34 cellular contexts compared by ENCODE assay signal in genomic region chr3:35187908-35188307, GRCh38.
"Had no signal": no experiment of that assay in that cellular context is flagged by ENCODE, and none has a peak within 500 bp of the region (broad histone marks: within the 10 kb centered on the region; RNA-seq: fewer than 3 reads in every experiment).

No MANE protein-coding gene starts in this region.

- ATAC-seq: activated CD8-positive, alpha-beta T cell treated with anti-CD3 and anti-CD28 coated beads for 36 hours; activated T-cell treated with anti-CD3 and anti-CD28 coated beads, Interleukin-2, amount 50 U/mL, for 72 hours; activated T-helper 17 cell treated with anti-CD3 and anti-CD28 coated beads, Interleukin-2, amount 50 U/mL, for 72 hours; PC-3 had no signal

- DNase-seq: activated CD4-positive, alpha-beta T cell treated with anti-CD3 and anti-CD28 coated beads, Interleukin-2, amount 10 ng/mL, durations not matched to agents 24 days and 14 days; activated CD4-positive, alpha-beta T cell treated with anti-CD3 and anti-CD28 coated beads, Interleukin-2, amount 50 U/mL, for 4 hours; activated CD4-positive, CD25-positive, alpha-beta regulatory T cell; activated CD8-positive, alpha-beta T cell treated with anti-CD3 and anti-CD28 coated beads for 36 hours; activated effector memory CD4-positive, alpha-beta T cell treated with anti-CD3 and anti-CD28 coated beads, Interleukin-2, amount 50 U/mL, for 16 hours; activated naive CD4-positive, alpha-beta T cell; activated naive CD4-positive, alpha-beta T cell treated with anti-CD3 and anti-CD28 coated beads, Interleukin-2, amount 50 U/mL, for 16 hours; activated naive CD8-positive, alpha-beta T cell treated with anti-CD3 and anti-CD28 coated beads for 36 hours; activated T-cell treated with anti-CD3 and anti-CD28 coated beads, Interleukin-2, amount 50 U/mL, for 1 hour; activated T-cell treated with anti-CD3 and anti-CD28 coated beads, Interleukin-2, amount 50 U/mL, for 72 hours; amygdala; Karpas-422; MM.1S; MV-4-11; NCI-H1092; NCI-H1436 treated with DMSO at 0.1 percent for 48 hours; NCI-H1694 treated with DMSO at 0.1 percent for 48 hours; NCI-H2029; NCI-H345; NCI-H510A; NCI-H526; NCI-H748 treated with DMSO at 0.1 percent for 48 hours; NK-92 treated with Interleukin-12 subunit alpha and Interleukin-12 subunit beta, amount 100 ng/mL, for 24 hours; PC-3; Peyer's patch; RPMI8226; SHP77 treated with DMSO at 0.1 percent for 48 hours; SW 1271; T-helper 1 cell; T-helper 2 cell; T-helper 9 cell; WERI-Rb-1 had no signal

- H3K27me3 ChIP-seq: ascending aorta, Peyer's patch had no signal

- H3K9me3 ChIP-seq: ascending aorta, Peyer's patch had no signal

- H3K27ac ChIP-seq: ascending aorta, Peyer's patch, WERI-Rb-1 had no signal

- H3K4me1 ChIP-seq: ascending aorta, Peyer's patch had no signal

- H3K4me3 ChIP-seq: ascending aorta, Peyer's patch had no signal

- H3K36me3 ChIP-seq: ascending aorta, Peyer's patch, WERI-Rb-1 had no signal
